Comparison of ENCODE assay signal across 1 cellular context in genomic region chr20:62325172-62325905, GRCh38.
TF ChIP-seq lines count a peak whose summit lies in the region.

No MANE protein-coding gene starts in this region.

TF ChIP-seq in HepG2, 621 proteins besides CTCF, POLR2A, EP300 and RAD21:
- TF ChIP-seq HES4 (CRISPR knock-in tag; IDR thresholded peaks at IDR 0.05; ENCODE audit: borderline replicate concordance) = 0 out of 2 replicates have a peak, but pooled peaks have one; percentile 59
- peak; percentile 38 for TF ChIP-seq AGO2 (optimal IDR thresholded peaks at IDR 0.05; ENCODE audit: low read depth, low read length)
- TF ChIP-seq CENPT (CRISPR knock-in tag; IDR thresholded peaks at IDR 0.05; ENCODE audit: low read depth) = no peak
- TF ChIP-seq ZNF10 (CRISPR knock-in tag; IDR thresholded peaks at IDR 0.05; ENCODE audit: borderline replicate concordance, low read depth) = peak; percentile 95; the same call in 1 of the 2 replicates
